1 cellular context compared by ENCODE assay signal in the genomic region with DNA sequence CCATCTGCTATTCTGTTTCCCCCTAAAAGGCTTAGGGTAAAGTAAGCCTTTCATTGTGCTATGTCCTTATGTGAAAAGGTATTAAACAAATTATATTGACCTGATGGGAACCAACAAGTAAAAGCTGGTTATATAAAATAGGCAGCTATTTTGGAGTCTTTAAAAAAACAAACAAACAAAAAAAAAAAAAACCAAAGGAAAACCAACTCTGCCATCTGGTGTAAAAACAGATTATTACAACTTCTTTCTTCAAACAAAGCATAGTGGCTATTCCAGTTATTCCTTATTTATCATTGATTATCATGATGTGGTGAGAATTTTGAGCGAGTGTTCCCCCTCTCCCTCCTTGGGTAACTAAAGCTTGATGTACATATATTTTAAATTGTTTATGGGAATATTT.
A peak's percentile ranks its signal among the peaks of the same experiment; 100 is the strongest.
TF ChIP-seq lines count a peak whose summit lies in the region.

No MANE protein-coding gene starts in this region.

TF ChIP-seq in IMR-90, 13 proteins besides CTCF, POLR2A, EP300 and RAD21:
- TF ChIP-seq ELK1 (IDR thresholded peaks at IDR 0.05; ENCODE audit: borderline replicate concordance, low read depth, low read length) (no peak), NFE2L2 (IDR thresholded peaks at IDR 0.05; ENCODE audit: low read depth, low read length) (no peak), SMC3 (IDR thresholded peaks at IDR 0.05; ENCODE audit: low read depth, low read length) (peak; percentile 89)
